In the genomic region with DNA sequence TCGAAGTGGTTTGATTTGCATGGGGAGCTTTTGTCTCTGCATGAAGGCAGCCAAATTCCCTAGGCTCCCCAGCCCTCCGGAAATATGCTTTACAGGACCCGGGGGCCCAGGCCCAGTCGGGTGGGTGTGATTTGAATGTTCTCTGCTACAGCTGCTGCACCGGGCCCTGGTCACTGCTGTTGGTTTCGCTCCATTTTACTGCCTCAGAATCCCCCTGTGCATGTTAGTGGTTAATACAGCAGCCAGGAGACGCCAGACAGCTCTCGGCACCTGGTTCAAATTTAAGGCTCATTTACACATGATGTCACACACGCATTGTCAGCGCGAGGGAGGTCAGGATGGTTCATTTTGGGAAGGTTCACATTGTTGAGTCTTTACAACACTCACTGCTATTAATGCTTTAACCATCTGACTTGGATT, we compare ENCODE assay signal across 12 cellular contexts.
A peak's percentile ranks its signal among the peaks of the same experiment; 100 is the strongest.
DNase-seq lines count a peak whose midpoint lies in the region; ATAC-seq and TF ChIP-seq lines count a peak whose summit lies in the region.
"Had no signal": no experiment of that assay in that cellular context is flagged by ENCODE, and none has a peak within 500 bp of the region (broad histone marks: within the 10 kb centered on the region; RNA-seq: fewer than 3 reads in every experiment).

No MANE protein-coding gene starts in this region.

- H3K9me3 ChIP-seq in adipocyte (ENCODE audit: control insufficient read depth, low read length): no peaks in the 10 kb centered on the region
- H3K9me3 ChIP-seq: upper lobe of left lung had no signal

- H3K4me3 Mint-ChIP-seq in progenitor cell of endocrine pancreas (ENCODE audit: low read depth): no peak overlapping the region
- H3K4me3 Mint-ChIP-seq: immature natural killer cell had no signal

- no peaks in the 10 kb centered on the region for H3K27me3 ChIP-seq in adipocyte (replicated peaks; ENCODE audit: control insufficient read depth, insufficient read depth, low read length)
- H3K27me3 ChIP-seq: upper lobe of left lung had no signal

- DNase-seq in left ventricle myocardium superior (peak; percentile 11), Right ventricle myocardium inferior (ENCODE audit: missing footprints) (no peak), adipocyte (ENCODE audit: low read depth) (peak; percentile 84), substantia nigra (lab: John Stamatoyannopoulos, UW) (no peak), progenitor cell of endocrine pancreas (ENCODE audit: low spot score, unreplicated experiment) (no peak), AML-193 (lab: John Stamatoyannopoulos, UW) (no peak)
- no peak for DNase-seq in activated CD8-positive, alpha-beta memory T cell treated with anti-CD3 and anti-CD28 coated beads, Interleukin-2, amount 50 U/mL, for 48 hours
- DNase-seq: 8988T, immature natural killer cell, NCI-H2081 treated with DMSO at 0.1 percent for 48 hours, upper lobe of left lung had no signal

- peaks cover 3% of the 10 kb centered on the region for H3K9me3 Mint-ChIP-seq in progenitor cell of endocrine pancreas (ENCODE audit: low read depth)
- H3K9me3 Mint-ChIP-seq: immature natural killer cell had no signal

- H3K4me1 Mint-ChIP-seq in progenitor cell of endocrine pancreas (ENCODE audit: low read depth): no peaks in the 10 kb centered on the region
- H3K4me1 Mint-ChIP-seq: immature natural killer cell had no signal

- peaks cover 9% of the 10 kb centered on the region for H3K36me3 Mint-ChIP-seq in progenitor cell of endocrine pancreas (ENCODE audit: insufficient read depth)

- no peak overlapping the region for H3K9ac ChIP-seq in adipocyte (ENCODE audit: low read length)

- no peak overlapping the region for H3K4me3 ChIP-seq in adipocyte (ENCODE audit: low read length)
- H3K4me3 ChIP-seq: upper lobe of left lung had no signal

- intact Hi-C loops in left ventricle myocardium superior (cut with micrococcal nuclease) (no loop called here), Right ventricle myocardium inferior (cut with DNase I) (no loop called here)

- H3K27ac Mint-ChIP-seq in progenitor cell of endocrine pancreas: no peak overlapping the region
- H3K27ac Mint-ChIP-seq: immature natural killer cell had no signal

- H3K27me3 Mint-ChIP-seq in progenitor cell of endocrine pancreas: no peaks in the 10 kb centered on the region

- peaks cover 17% of the 10 kb centered on the region for H3K36me3 ChIP-seq in adipocyte (ENCODE audit: control insufficient read depth, insufficient read depth, low read length, severe bottlenecking)
- H3K36me3 ChIP-seq: upper lobe of left lung had no signal

- H3K27ac ChIP-seq in substantia nigra (ENCODE audit: low read depth, low read length, poor library complexity, severe bottlenecking): no peak overlapping the region
- H3K27ac ChIP-seq: upper lobe of left lung had no signal

- peaks cover 30% of the 10 kb centered on the region for H3K4me1 ChIP-seq in adipocyte (ENCODE audit: control insufficient read depth, insufficient read depth, low read length)
- H3K4me1 ChIP-seq: upper lobe of left lung had no signal

- no peak for TF ChIP-seq CTCF in progenitor cell of endocrine pancreas (IDR thresholded peaks at IDR 0.05; ENCODE audit: unreplicated experiment)

- no peak for ATAC-seq in left ventricle myocardium superior
- ATAC-seq in Right ventricle myocardium inferior: no peak
- peak; percentile 50 for ATAC-seq in HG03060 (IDR thresholded peaks at IDR 0.05; ENCODE audit: low read depth, unreplicated experiment)

Comparison
In these comparisons a context has a peak if more than half of its experiments do, and no peak if none do; other contexts are left out.
1. DNase-seq: peak in left ventricle myocardium superior (single experiment) and adipocyte (single experiment); none in Right ventricle myocardium inferior (single experiment), activated CD8-positive, alpha-beta memory T cell treated with anti-CD3 and anti-CD28 coated beads, Interleukin-2, amount 50 U/mL, for 48 hours (single experiment), substantia nigra (0 of 49), progenitor cell of endocrine pancreas (single experiment) and AML-193 (0 of 2).